Comparison of ENCODE assay signal across 8 cellular contexts in the genomic region with DNA sequence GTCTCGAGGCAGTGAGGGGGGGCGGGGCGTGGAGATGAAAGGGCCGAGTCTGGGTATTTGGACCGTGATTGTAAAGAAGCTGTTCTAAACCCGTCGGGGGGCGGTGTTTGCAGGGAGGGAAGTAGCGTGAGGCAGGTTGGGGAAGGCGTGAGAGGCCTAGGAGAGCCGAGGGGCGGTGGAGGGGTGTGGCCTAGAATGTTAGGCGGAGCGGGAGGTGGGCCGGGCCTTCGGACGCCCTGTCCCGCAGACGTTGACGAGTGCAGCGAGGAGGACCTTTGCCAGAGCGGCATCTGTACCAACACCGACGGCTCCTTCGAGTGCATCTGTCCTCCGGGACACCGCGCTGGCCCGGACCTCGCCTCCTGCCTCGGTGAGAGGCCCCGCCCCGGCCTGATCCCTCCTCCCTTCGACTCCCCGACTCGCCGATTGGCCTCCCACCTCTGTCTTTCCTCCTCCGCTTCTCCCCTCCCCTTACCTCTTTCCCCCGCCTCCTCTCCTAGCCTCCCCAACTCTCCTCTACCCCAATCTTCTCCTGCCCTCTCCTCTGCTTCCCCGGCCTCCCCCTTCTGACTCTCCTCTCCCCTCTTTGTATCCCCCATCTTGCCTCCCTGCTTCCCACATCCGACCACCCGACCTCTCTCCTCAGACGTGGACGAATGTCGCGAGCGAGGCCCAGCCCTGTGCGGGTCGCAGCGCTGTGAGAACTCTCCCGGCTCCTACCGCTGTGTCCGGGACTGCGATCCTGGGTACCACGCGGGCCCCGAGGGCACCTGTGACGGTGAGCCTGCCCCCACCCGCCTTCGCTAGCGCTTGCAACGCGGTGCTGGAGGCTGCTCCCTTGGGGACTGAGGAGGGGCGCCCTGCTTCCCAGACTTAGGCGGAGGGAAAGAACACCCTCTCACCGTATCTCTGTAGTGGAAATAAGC. TPM values are rescaled to one million over a fixed set of nuclear protein-coding genes. Genes with fewer than 3 reads are reported as not detected.
DNase-seq lines count a peak whose midpoint lies in the region; ATAC-seq and TF ChIP-seq lines count a peak whose summit lies in the region.

No MANE protein-coding gene starts in this region.

- H3K27me3 Mint-ChIP-seq in HFFc6 (ENCODE audit: insufficient read depth) = peaks cover 1% of the 10 kb centered on the region; the same call in 1 of the 2 replicates

- H3K27ac ChIP-seq in lung (ENCODE audit: low read depth in 1 of 2, low read length in 1 of 2) = peak overlapping the region; percentile 81 to 88

- WGBS in lung, 2 donors = 11 to 16% methylated on average over 50 to 66 of the region's 66 CpGs

- peak overlapping the region; percentile 35 for H3K4me3 ChIP-seq in lung

- TF ChIP-seq CTCF in HFFc6 (IDR thresholded peaks at IDR 0.05) (no peak), lung (IDR thresholded peaks at IDR 0.05; ENCODE audit: control extremely low read depth, extremely low read depth) (no peak)

- H3K4me1 Mint-ChIP-seq in HFFc6 (ENCODE audit: low read depth) = peaks cover 28% of the 10 kb centered on the region

- H3K9me3 ChIP-seq in lung (ENCODE audit: control insufficient read depth in 2 of 2, insufficient read depth in 1 of 2, low read length in 1 of 2) = no peaks in the 10 kb centered on the region

- no peaks in the 10 kb centered on the region; the same call in 1 of the 2 replicates for H3K36me3 Mint-ChIP-seq in HFFc6 (ENCODE audit: low read depth)

- DNase-seq in DMS153 (lab: John Stamatoyannopoulos, UW) = peak; percentile 88
- peak; percentile 68 for DNase-seq in HFFc6
- DNase-seq in NCI-H2171 (lab: John Stamatoyannopoulos, UW) = peak; percentile 82
- peak; percentile 88 to 92 for DNase-seq in activated CD4-positive, alpha-beta T cell treated with anti-CD3 and anti-CD28 coated beads for 4 hours
- peak; percentile 70 for DNase-seq in dermis blood vessel endothelial cell
- DNase-seq in lung (ENCODE audit: low spot score) = peak; percentile 83
- DNase-seq in stimulated activated CD8-positive, alpha-beta memory T cell treated with anti-CD3 and anti-CD28 coated beads, Interleukin-15, amount 100 ng/mL, for 4 hours (ENCODE audit: low read depth in 2 of 2) = peak; percentile 79 to 83
- no peak for DNase-seq in glomerular visceral epithelial cell (ENCODE audit: extremely low spot score)

- H3K36me3 ChIP-seq in lung (ENCODE audit: control insufficient read depth in 2 of 2, insufficient read depth in 2 of 2, low read length in 2 of 2) = peaks cover 0 to 1% of the 10 kb centered on the region in 2 donors

- H3K9me3 Mint-ChIP-seq in HFFc6 = no peaks in the 10 kb centered on the region

- ATAC-seq in lung (ENCODE audit: insufficient read depth, low FRiP score) = peak; percentile 48

- peak overlapping the region; percentile 91 for H3K4me3 Mint-ChIP-seq in HFFc6

- H3K4me1 ChIP-seq in lung (ENCODE audit: control insufficient read depth in 2 of 2, insufficient read depth in 2 of 2, low read length in 2 of 2) = peaks cover 0 to 20% of the 10 kb centered on the region in 2 donors

- no peaks in the 10 kb centered on the region for H3K27me3 ChIP-seq in lung (ENCODE audit: control insufficient read depth, insufficient read depth)

- H3K27ac Mint-ChIP-seq in HFFc6 = peak overlapping the region; percentile 94

RNA-seq across cellular contexts. Expression of gene LTBP4, which starts 12.8 kb away (rescaled TPM):
- total RNA-seq in HFFc6 (2021; fragmentation: NEBNext Ultra II Directional; extraction: Animal tissue kit (Norgen Biotek cat#: 25700)) = 10 to 100 TPM; 36.6 to 54.9 (median 51.4) TPM
- total RNA-seq in dermis blood vessel endothelial cell (16.8 and 25.2 TPM in 2 replicates), lung (100 to 1,000 TPM; 203 to 290 TPM)
- 10 to 100 TPM; 73.0 to 99.4 TPM for polyA plus RNA-seq in lung

RNA-seq across cellular contexts. Expression of gene SHKBP1, which starts 37.3 kb away (rescaled TPM):
- total RNA-seq in HFFc6 (2021; fragmentation: NEBNext Ultra II Directional; extraction: Animal tissue kit (Norgen Biotek cat#: 25700)) = 10 to 100 TPM; 58.5 to 95.2 (median 83.0) TPM
- total RNA-seq in dermis blood vessel endothelial cell = 27.7 and 67.0 TPM in 2 replicates
- 100 to 1,000 TPM in 1 of 2 donors, 10 to 100 TPM in 1; 21.1 to 105 TPM for total RNA-seq in lung
- polyA plus RNA-seq in lung = 100 to 1,000 TPM in 1 of 2 donors, 10 to 100 TPM in 1; 89.0 to 191 TPM
